29 cellular contexts compared by ENCODE assay signal in genomic region chr3:179796421-179796820, GRCh38.
"Had no signal": no experiment of that assay in that cellular context is flagged by ENCODE, and none has a peak within 500 bp of the region (broad histone marks: within the 10 kb centered on the region; RNA-seq: fewer than 3 reads in every experiment).

No MANE protein-coding gene starts in this region.

- H3K9me3 ChIP-seq: body of pancreas, colonic mucosa, gastroesophageal sphincter, ovary, prostate gland, spleen, testis had no signal

- H3K4me1 Mint-ChIP-seq: activated B cell treated with CpG ODN at 0.5 μM for 24 hours; activated CD8-positive, alpha-beta memory T cell treated with anti-CD3 and anti-CD28 coated beads, Interleukin-2, amount 10 ng/mL, durations not matched to agents 7 days and 5 days had no signal

- H3K4me3 Mint-ChIP-seq: activated B cell treated with CpG ODN at 0.5 μM for 24 hours; activated CD8-positive, alpha-beta memory T cell treated with anti-CD3 and anti-CD28 coated beads, Interleukin-2, amount 10 ng/mL, durations not matched to agents 7 days and 5 days; activated CD8-positive, alpha-beta T cell treated with anti-CD3 and anti-CD28 coated beads, Interleukin-2, amount 10 ng/mL, durations not matched to agents 7 days and 5 days; naive thymus-derived CD4-positive, alpha-beta T cell; T-helper 2 cell treated with Interferon-gamma antibody and Interleukin-4, amounts not matched to agents 5 μg/mL and 100 μg/mL, for 36 hours had no signal

- H3K27ac ChIP-seq: body of pancreas, colonic mucosa, dorsolateral prefrontal cortex, gastroesophageal sphincter, ovary, prostate gland, spleen, testis had no signal

- ATAC-seq: activated CD8-positive, alpha-beta memory T cell treated with anti-CD3 and anti-CD28 coated beads, Interleukin-2, amount 10 ng/mL, durations not matched to agents 7 days and 5 days; activated CD8-positive, alpha-beta T cell treated with anti-CD3 and anti-CD28 coated beads, Interleukin-2, amount 10 ng/mL, durations not matched to agents 7 days and 5 days; activated naive CD4-positive, alpha-beta T cell treated with anti-CD3 and anti-CD28 coated beads, Interleukin-2, amount 50 U/mL, for 72 hours; body of pancreas; gastroesophageal sphincter; left colon; naive thymus-derived CD4-positive, alpha-beta T cell; stimulated activated naive CD8-positive, alpha-beta T cell treated with anti-CD3 and anti-CD28 coated beads, Interleukin-15, Interleukin-2, amounts not matched to agents 100 U/mL and 50 U/mL, for 24 hours had no signal

- H3K27me3 ChIP-seq: body of pancreas, colonic mucosa, dorsolateral prefrontal cortex, gastroesophageal sphincter, ovary, spleen, testis had no signal

- H3K36me3 Mint-ChIP-seq: activated CD8-positive, alpha-beta memory T cell treated with anti-CD3 and anti-CD28 coated beads, Interleukin-2, amount 10 ng/mL, durations not matched to agents 7 days and 5 days; activated naive CD4-positive, alpha-beta T cell treated with anti-CD3 and anti-CD28 coated beads, Interleukin-2, amount 50 U/mL, for 72 hours had no signal

- H3K27me3 Mint-ChIP-seq: activated B cell treated with CpG ODN at 0.5 μM for 24 hours had no signal

- H3K9me3 Mint-ChIP-seq: activated B cell treated with CpG ODN at 0.5 μM for 24 hours; T-helper 2 cell treated with Interferon-gamma antibody and Interleukin-4, amounts not matched to agents 5 μg/mL and 100 μg/mL, for 36 hours had no signal

- H3K36me3 ChIP-seq: colonic mucosa, gastroesophageal sphincter, ovary, prostate gland, spleen had no signal

- H3K27ac Mint-ChIP-seq: activated B cell treated with CpG ODN at 0.5 μM for 24 hours; activated CD8-positive, alpha-beta memory T cell treated with anti-CD3 and anti-CD28 coated beads, Interleukin-2, amount 10 ng/mL, durations not matched to agents 7 days and 5 days; activated CD8-positive, alpha-beta T cell treated with anti-CD3 and anti-CD28 coated beads, Interleukin-2, amount 10 ng/mL, durations not matched to agents 7 days and 5 days; activated naive CD4-positive, alpha-beta T cell treated with anti-CD3 and anti-CD28 coated beads, Interleukin-2, amount 50 U/mL, for 72 hours; naive thymus-derived CD4-positive, alpha-beta T cell; T-helper 2 cell treated with Interferon-gamma antibody and Interleukin-4, amounts not matched to agents 5 μg/mL and 100 μg/mL, for 36 hours had no signal

- H3K4me1 ChIP-seq: colonic mucosa, gastroesophageal sphincter, prostate gland, spleen, testis had no signal

- H3K4me3 ChIP-seq: body of pancreas, colonic mucosa, dorsolateral prefrontal cortex, gastroesophageal sphincter, ovary, prostate gland, spleen, testis had no signal

- DNase-seq: activated B cell treated with CpG ODN at 0.5 μM for 24 hours; activated CD4-positive, alpha-beta T cell treated with anti-CD3 and anti-CD28 coated beads, Interleukin-2, amount 50 U/mL, for 1 hour; activated CD8-positive, alpha-beta memory T cell treated with anti-CD3 and anti-CD28 coated beads, Interleukin-2, amount 10 ng/mL, durations not matched to agents 7 days and 5 days; activated CD8-positive, alpha-beta T cell treated with anti-CD3 and anti-CD28 coated beads, Interleukin-2, amount 10 ng/mL, durations not matched to agents 7 days and 5 days; activated naive CD4-positive, alpha-beta T cell; activated T-cell treated with anti-CD3 and anti-CD28 coated beads, Interleukin-2, amount 50 U/mL, for 48 hours; anterior cingulate cortex; body of pancreas; colonic mucosa; dorsolateral prefrontal cortex; effector memory CD4-positive, alpha-beta T cell; erythroblast; hippocampal formation; kidney; left colon; mammary epithelial cell; naive thymus-derived CD4-positive, alpha-beta T cell; ovary; retina; spleen; stimulated activated CD4-positive, alpha-beta T cell treated with anti-CD3 and anti-CD28 coated beads, Interleukin-2, amount 100 ng/mL, for 48 hours; stimulated activated naive CD8-positive, alpha-beta T cell treated with anti-CD3 and anti-CD28 coated beads, Interleukin-15, Interleukin-2, amounts not matched to agents 100 U/mL and 50 U/mL, for 24 hours; T-helper 1 cell; testis; trophoblast cell had no signal
